In the genomic region with DNA sequence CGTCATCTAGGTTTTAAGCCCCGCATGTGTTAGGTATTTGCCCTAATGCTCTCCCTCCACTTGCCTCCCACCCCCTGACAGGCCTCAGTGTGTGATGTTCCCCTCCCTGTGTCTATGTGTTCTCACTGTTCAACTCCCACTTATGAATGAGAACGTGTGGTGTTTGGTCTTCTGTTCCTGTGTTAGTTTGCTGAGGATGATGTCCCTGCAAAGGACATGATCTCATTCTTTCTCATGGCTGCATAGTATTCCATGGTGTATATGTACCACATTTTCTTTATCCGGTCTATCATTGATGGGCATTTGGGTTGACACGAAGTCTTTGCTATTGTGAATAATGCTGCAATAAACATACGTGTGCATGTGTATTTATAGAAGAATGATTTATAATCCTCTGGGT, we compare ENCODE assay signal across 9 cellular contexts. TPM values are rescaled to one million over a fixed set of nuclear protein-coding genes. Genes with fewer than 3 reads are reported as not detected.
"Had no signal": no experiment of that assay in that cellular context is flagged by ENCODE, and none has a peak within 500 bp of the region (broad histone marks: within the 10 kb centered on the region; RNA-seq: fewer than 3 reads in every experiment).

No MANE protein-coding gene starts in this region.

RNA-seq across cellular contexts. Expression of a gene that starts 22.4 kb away (rescaled TPM):
- total RNA-seq: PC-3, Peyer's patch, Right ventricle myocardium inferior, RPMI7951, SJCRH30, SJSA1, SK-MEL-5 had no signal
- polyA plus RNA-seq: SK-N-SH had no signal

RNA-seq across cellular contexts. Expression of a gene that starts 39.8 kb away (rescaled TPM):
- total RNA-seq: OCI-LY7 had no signal
